Comparison of ENCODE assay signal across 23 cellular contexts in genomic region chr15:78946493-78946892, GRCh38. TPM values are rescaled to one million over a fixed set of nuclear protein-coding genes. Genes with fewer than 3 reads are reported as not detected.
DNase-seq lines count a peak whose midpoint lies in the region; ATAC-seq and TF ChIP-seq lines count a peak whose summit lies in the region.
"Had no signal": no experiment of that assay in that cellular context is flagged by ENCODE, and none has a peak within 500 bp of the region (broad histone marks: within the 10 kb centered on the region; RNA-seq: fewer than 3 reads in every experiment).

No MANE protein-coding gene starts in this region.

- H3K27ac Mint-ChIP-seq in natural killer cell (peak overlapping the region in 1 of 2 donors; percentile 45), naive B cell (peak overlapping the region in 1 of 6 donors; percentile 96)
- H3K27ac Mint-ChIP-seq in natural killer cell treated with Interleukin-12 subunit alpha and Interleukin-12 subunit beta and Interleukin-15 and Interleukin-18, amount 100 ng/mL, for 72 hours: no peak overlapping the region
- no peak overlapping the region for H3K27ac Mint-ChIP-seq in activated T-helper 1 cell treated with anti-CD3 and anti-CD28 coated beads, Interleukin-12 subunit alpha, Interleukin-12 subunit beta, Interleukin-2, Interleukin-4 antibody, amounts not matched to agents 30 ng/mL and 10 ng/mL and 1 ng/mL, durations not matched to agents 14 hours and 24 hours and 36 hours

- H3K4me1 Mint-ChIP-seq in natural killer cell: peaks cover 0 to 9% of the 10 kb centered on the region in 2 donors
- peaks cover 0 to 5% of the 10 kb centered on the region in 2 donors for H3K4me1 Mint-ChIP-seq in natural killer cell treated with Interleukin-12 subunit alpha and Interleukin-12 subunit beta and Interleukin-15 and Interleukin-18, amount 100 ng/mL, for 72 hours (ENCODE audit: low read depth in 2 of 2)
- peaks cover 11% of the 10 kb centered on the region for H3K4me1 Mint-ChIP-seq in activated T-helper 1 cell treated with anti-CD3 and anti-CD28 coated beads, Interleukin-12 subunit alpha, Interleukin-12 subunit beta, Interleukin-2, Interleukin-4 antibody, amounts not matched to agents 30 ng/mL and 10 ng/mL and 1 ng/mL, durations not matched to agents 14 hours and 24 hours and 36 hours (ENCODE audit: low read depth)
- peaks cover 27 to 62% (median 39%) of the 10 kb centered on the region in 3 donors for H3K4me1 Mint-ChIP-seq in naive B cell

- no peaks in the 10 kb centered on the region for H3K27me3 ChIP-seq in gastroesophageal sphincter
- H3K27me3 ChIP-seq: Peyer's patch, right atrium auricular region, tibial artery had no signal

- H3K27ac ChIP-seq in gastroesophageal sphincter: no peak overlapping the region
- H3K27ac ChIP-seq: neutrophil, Peyer's patch, right atrium auricular region, tibial artery, WERI-Rb-1 had no signal

- no peak for TF ChIP-seq EP300 in gastroesophageal sphincter (IDR thresholded peaks at IDR 0.05)

- H3K4me3 ChIP-seq in gastroesophageal sphincter: no peak overlapping the region
- H3K4me3 ChIP-seq: Peyer's patch, right atrium auricular region, tibial artery had no signal

- H3K4me1 ChIP-seq in gastroesophageal sphincter: peaks cover 0 to 44% (median 0%) of the 10 kb centered on the region in 3 donors

- H3K27me3 Mint-ChIP-seq in natural killer cell (ENCODE audit: low read depth in 2 of 2) (peaks cover 0 to 8% of the 10 kb centered on the region in 2 donors), naive B cell (no peaks in the 10 kb centered on the region)
- H3K27me3 Mint-ChIP-seq in natural killer cell treated with Interleukin-12 subunit alpha and Interleukin-12 subunit beta and Interleukin-15 and Interleukin-18, amount 100 ng/mL, for 72 hours: peaks cover 7 to 12% of the 10 kb centered on the region in 2 donors
- H3K27me3 Mint-ChIP-seq in activated T-helper 1 cell treated with anti-CD3 and anti-CD28 coated beads, Interleukin-12 subunit alpha, Interleukin-12 subunit beta, Interleukin-2, Interleukin-4 antibody, amounts not matched to agents 30 ng/mL and 10 ng/mL and 1 ng/mL, durations not matched to agents 14 hours and 24 hours and 36 hours (ENCODE audit: insufficient read depth): peaks cover 33% of the 10 kb centered on the region

- intact Hi-C loops in natural killer cell (cut with micrococcal nuclease): no loop called here
- intact Hi-C loops in activated T-helper 1 cell treated with anti-CD3 and anti-CD28 coated beads, Interleukin-12 subunit alpha, Interleukin-12 subunit beta, Interleukin-2, Interleukin-4 antibody, amounts not matched to agents 30 ng/mL and 10 ng/mL and 1 ng/mL, durations not matched to agents 14 hours and 24 hours and 36 hours (cut with micrococcal nuclease): no loop called here

- TF ChIP-seq POLR2A in gastroesophageal sphincter (IDR thresholded peaks at IDR 0.05): no peak

- 100% methylated on average over 1 of the region's 5 CpGs; no CpG with 5 or more reads in 1 of the 2 donors for WGBS in gastroesophageal sphincter (ENCODE audit: low coverage in 1 of 2), 2 donors

- DNase-seq in natural killer cell: no peak
- no peak for DNase-seq in natural killer cell treated with Interleukin-12 subunit alpha and Interleukin-12 subunit beta and Interleukin-15 and Interleukin-18, amount 100 ng/mL, for 72 hours (ENCODE audit: low spot score)
- DNase-seq in activated T-helper 1 cell treated with anti-CD3 and anti-CD28 coated beads, Interleukin-12 subunit alpha, Interleukin-12 subunit beta, Interleukin-2, Interleukin-4 antibody, amounts not matched to agents 30 ng/mL and 10 ng/mL and 1 ng/mL, durations not matched to agents 14 hours and 24 hours and 36 hours (ENCODE audit: low spot score): no peak
- no peak for DNase-seq in naive B cell
- DNase-seq in activated CD4-positive, alpha-beta T cell treated with anti-CD3 and anti-CD28 coated beads, Interleukin-2, amount 50 U/mL, for 1 hour: no peak
- DNase-seq: activated CD4-positive, alpha-beta T cell treated with anti-CD3 and anti-CD28 coated beads for 4 hours; activated T-cell treated with anti-CD3 and anti-CD28 coated beads, Interleukin-2, amount 50 U/mL, for 1 hour; amniotic stem cell; C1 segment of cervical spinal cord; hypothalamus; left cardiac atrium; NCI-H2107; NCI-H345; NCI-H69; Peyer's patch; SHP77 treated with DMSO at 0.1 percent for 48 hours; T1000; tibial artery; WERI-Rb-1 had no signal

- H3K9me3 ChIP-seq in gastroesophageal sphincter: no peaks in the 10 kb centered on the region
- H3K9me3 ChIP-seq: neutrophil, Peyer's patch, right atrium auricular region, tibial artery had no signal

- H3K36me3 ChIP-seq in gastroesophageal sphincter: no peaks in the 10 kb centered on the region
- H3K36me3 ChIP-seq: neutrophil, Peyer's patch, right atrium auricular region, tibial artery, WERI-Rb-1 had no signal

- no peaks in the 10 kb centered on the region for H3K9me3 Mint-ChIP-seq in natural killer cell
- H3K9me3 Mint-ChIP-seq in natural killer cell treated with Interleukin-12 subunit alpha and Interleukin-12 subunit beta and Interleukin-15 and Interleukin-18, amount 100 ng/mL, for 72 hours: no peaks in the 10 kb centered on the region
- H3K9me3 Mint-ChIP-seq in activated T-helper 1 cell treated with anti-CD3 and anti-CD28 coated beads, Interleukin-12 subunit alpha, Interleukin-12 subunit beta, Interleukin-2, Interleukin-4 antibody, amounts not matched to agents 30 ng/mL and 10 ng/mL and 1 ng/mL, durations not matched to agents 14 hours and 24 hours and 36 hours: no peaks in the 10 kb centered on the region
- no peaks in the 10 kb centered on the region for H3K9me3 Mint-ChIP-seq in naive B cell

- H3K36me3 Mint-ChIP-seq in natural killer cell (no peaks in the 10 kb centered on the region), naive B cell (no peaks in the 10 kb centered on the region)
- no peaks in the 10 kb centered on the region for H3K36me3 Mint-ChIP-seq in natural killer cell treated with Interleukin-12 subunit alpha and Interleukin-12 subunit beta and Interleukin-15 and Interleukin-18, amount 100 ng/mL, for 72 hours
- peaks cover 3% of the 10 kb centered on the region for H3K36me3 Mint-ChIP-seq in activated T-helper 1 cell treated with anti-CD3 and anti-CD28 coated beads, Interleukin-12 subunit alpha, Interleukin-12 subunit beta, Interleukin-2, Interleukin-4 antibody, amounts not matched to agents 30 ng/mL and 10 ng/mL and 1 ng/mL, durations not matched to agents 14 hours and 24 hours and 36 hours (ENCODE audit: low read depth)

- ATAC-seq in natural killer cell: no peak
- no peak for ATAC-seq in natural killer cell treated with Interleukin-12 subunit alpha and Interleukin-12 subunit beta and Interleukin-15 and Interleukin-18, amount 100 ng/mL, for 72 hours
- no peak for ATAC-seq in naive B cell (ENCODE audit: low read depth in 2 of 2)
- ATAC-seq in GM19351 (IDR thresholded peaks at IDR 0.05; ENCODE audit: unreplicated experiment): no peak
- no peak for ATAC-seq in gastroesophageal sphincter
- ATAC-seq: left cardiac atrium had no signal

- TF ChIP-seq CTCF in natural killer cell (IDR thresholded peaks at IDR 0.05) (no peak), gastroesophageal sphincter (IDR thresholded peaks at IDR 0.05) (no peak)

- H3K4me3 Mint-ChIP-seq in natural killer cell (peak overlapping the region; percentile 43), naive B cell (peak overlapping the region; percentile 7 to 94 (median 55))
- H3K4me3 Mint-ChIP-seq in natural killer cell treated with Interleukin-12 subunit alpha and Interleukin-12 subunit beta and Interleukin-15 and Interleukin-18, amount 100 ng/mL, for 72 hours: no peak overlapping the region
- peak overlapping the region; percentile 62 for H3K4me3 Mint-ChIP-seq in activated T-helper 1 cell treated with anti-CD3 and anti-CD28 coated beads, Interleukin-12 subunit alpha, Interleukin-12 subunit beta, Interleukin-2, Interleukin-4 antibody, amounts not matched to agents 30 ng/mL and 10 ng/mL and 1 ng/mL, durations not matched to agents 14 hours and 24 hours and 36 hours

RNA-seq across cellular contexts. Expression of gene CTSH, which starts 1.6 kb away (rescaled TPM):
- 10 to 100 TPM in 1 of 3 donors, 1 to 10 TPM in 2; 8.8 to 18.1 (median 9.7) TPM for total RNA-seq in natural killer cell
- 10 to 100 TPM; 16.1 to 25.2 TPM for total RNA-seq in natural killer cell treated with Interleukin-12 subunit alpha and Interleukin-12 subunit beta and Interleukin-15 and Interleukin-18, amount 100 ng/mL, for 72 hours
- 50.9 and 57.3 TPM in 2 replicates for total RNA-seq in activated T-helper 1 cell treated with anti-CD3 and anti-CD28 coated beads, Interleukin-12 subunit alpha, Interleukin-12 subunit beta, Interleukin-2, Interleukin-4 antibody, amounts not matched to agents 30 ng/mL and 10 ng/mL and 1 ng/mL, durations not matched to agents 14 hours and 24 hours and 36 hours
- polyA plus RNA-seq in naive B cell (ENCODE audit: low read depth in 6 of 6): 100 to 1,000 TPM; 260 to 480 (median 378) TPM
- 100 to 1,000 TPM in 1 of 4 donors, 10 to 100 TPM in 3; 65.5 to 101 (median 76.6) TPM for total RNA-seq in gastroesophageal sphincter
